ENCODE assay signal across 12 cellular contexts in the genomic region with DNA sequence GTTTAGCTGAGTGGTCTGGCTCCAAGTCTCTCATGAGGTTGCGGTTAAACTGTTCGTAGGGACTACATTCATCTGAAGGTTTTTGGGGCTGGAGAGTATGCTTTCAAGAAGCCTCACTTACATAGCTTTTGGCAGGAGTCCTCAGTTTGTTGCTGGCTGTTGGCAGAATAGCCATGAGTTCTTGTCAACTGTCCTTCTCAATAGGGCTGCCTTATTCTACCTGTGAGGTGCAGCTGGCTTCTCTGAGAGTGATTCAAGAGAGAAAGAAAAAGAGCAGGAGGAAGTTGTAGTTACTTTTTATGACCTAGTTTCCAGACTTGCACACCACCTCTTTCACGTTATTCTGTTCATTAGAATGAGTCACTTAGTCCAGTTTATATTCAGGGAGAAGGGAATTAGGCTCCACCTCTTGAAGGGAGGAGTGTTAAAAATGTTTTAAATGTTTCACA. TPM values are rescaled to one million over a fixed set of nuclear protein-coding genes. Genes with fewer than 3 reads are reported as not detected.
DNase-seq lines count a peak whose midpoint lies in the region; ATAC-seq, FAIRE-seq and TF ChIP-seq lines count a peak whose summit lies in the region.
"Had no signal": no experiment of that assay in that cellular context is flagged by ENCODE, and none has a peak within 500 bp of the region (broad histone marks: within the 10 kb centered on the region; RNA-seq: fewer than 3 reads in every experiment).

No MANE protein-coding gene starts in this region.

- H3K9me3 ChIP-seq in AG04450 (ENCODE audit: control insufficient read depth, insufficient read depth, low read length), result no peaks in the 10 kb centered on the region
- H3K9me3 ChIP-seq: HAP-1, psoas muscle had no signal

- no peak overlapping the region for H3K4me3 ChIP-seq in AG04450 (ENCODE audit: low read depth, low read length)
- H3K4me3 ChIP-seq: HAP-1, psoas muscle had no signal

- H3K27ac Mint-ChIP-seq in activated T-helper 17 cell treated with anti-CD3 and anti-CD28 coated beads, Interleukin-2, amount 50 U/mL, for 72 hours, result peak overlapping the region; percentile 65
- no peak overlapping the region for H3K27ac Mint-ChIP-seq in Calu3 (ENCODE audit: unreplicated experiment)

- CTCF ChIA-PET in AG04450 (lab: Charles Lee) (interaction anchor here (0.5 to 2.8 kb wide), 3 partner anchors 25 to 167 kb away, joined by 3 to 9 read pairs (median 6); no protein-coding TSS in a partner anchor), HEK293T (lab: Yijun Ruan, JAX) (no interaction called here), Calu3 (lab: Charles Lee) (no interaction called here)

- H3K9me3 Mint-ChIP-seq in activated T-helper 17 cell treated with anti-CD3 and anti-CD28 coated beads, Interleukin-2, amount 50 U/mL, for 72 hours, result no peaks in the 10 kb centered on the region
- H3K9me3 Mint-ChIP-seq in Calu3 (ENCODE audit: low read depth, unreplicated experiment), result no peaks in the 10 kb centered on the region

- no TSS peak for BruUV-seq in Calu3 (replicated peaks; lab: Mats Ljungman, UMichigan)

- H3K4me3 Mint-ChIP-seq in activated T-helper 17 cell treated with anti-CD3 and anti-CD28 coated beads, Interleukin-2, amount 50 U/mL, for 72 hours, result peak overlapping the region; percentile 49
- no peak overlapping the region for H3K4me3 Mint-ChIP-seq in Calu3 (ENCODE audit: low read depth, unreplicated experiment)

- peak overlapping the region; percentile 47 for H3K27ac ChIP-seq in AG04450 (ENCODE audit: low read depth, low read length)
- no peak overlapping the region for H3K27ac ChIP-seq in foreskin keratinocyte
- H3K27ac ChIP-seq: psoas muscle had no signal

- peak; percentile 93 for ATAC-seq in activated T-helper 17 cell treated with anti-CD3 and anti-CD28 coated beads, Interleukin-2, amount 50 U/mL, for 72 hours (replicated peaks)
- ATAC-seq in foreskin keratinocyte, result peak; percentile 98
- ATAC-seq in GM18520 (IDR thresholded peaks at IDR 0.05; ENCODE audit: unreplicated experiment), result no peak
- ATAC-seq: psoas muscle had no signal

- no peaks in the 10 kb centered on the region for H3K27me3 ChIP-seq in AG04450 (ENCODE audit: control insufficient read depth, insufficient read depth, low read length)
- no peaks in the 10 kb centered on the region for H3K27me3 ChIP-seq in foreskin keratinocyte

- intact Hi-C loops in Calu3 (cut with micrococcal nuclease; ENCODE audit: unreplicated experiment), result loop anchor here (5.0 kb wide), 1 partner anchor 41 kb away; no protein-coding TSS in a partner anchor

- no peaks in the 10 kb centered on the region for H3K27me3 Mint-ChIP-seq in activated T-helper 17 cell treated with anti-CD3 and anti-CD28 coated beads, Interleukin-2, amount 50 U/mL, for 72 hours
- H3K27me3 Mint-ChIP-seq in Calu3 (ENCODE audit: unreplicated experiment), result no peaks in the 10 kb centered on the region

- no peak for TF ChIP-seq CTCF in AG04450 (IDR thresholded peaks at IDR 0.05; ENCODE audit: low read depth, low read length)
- no peak for TF ChIP-seq CTCF in foreskin keratinocyte (conservative IDR thresholded peaks at IDR 0.05)
- no peak for TF ChIP-seq CTCF in Calu3 (IDR thresholded peaks at IDR 0.05; ENCODE audit: unreplicated experiment)

- FAIRE-seq in H54 (lab: Jason Lieb, UNC), result peak; percentile 91
- FAIRE-seq: colon had no signal

- DNase-seq in AG04450 (ENCODE audit: low read depth, low spot score) (peak; percentile 8), H54 (ENCODE audit: insufficient read length, low spot score) (peak; percentile 11), foreskin keratinocyte (peak; percentile 43 to 74), HEK293T (ENCODE audit: extremely low spot score) (no peak), Calu3 (no peak), D341Med (ENCODE audit: low spot score) (no peak)
- DNase-seq: islet precursor cell, psoas muscle had no signal

- POLR2A ChIA-PET in AG04450 (lab: Yijun Ruan, JAX) (interaction anchor here (0.6 kb wide), 1 partner anchor 692 kb away, joined by 4 read pairs; no protein-coding TSS in a partner anchor), HEK293T (lab: Yijun Ruan, JAX) (no interaction called here)

- no peak for TF ChIP-seq POLR2A in H54 (IDR thresholded peaks at IDR 0.05; ENCODE audit: low read depth, low read length)

- peaks cover 21% of the 10 kb centered on the region for H3K4me1 ChIP-seq in foreskin keratinocyte
- H3K4me1 ChIP-seq: HAP-1, psoas muscle had no signal

- peaks cover 77% of the 10 kb centered on the region for H3K36me3 Mint-ChIP-seq in activated T-helper 17 cell treated with anti-CD3 and anti-CD28 coated beads, Interleukin-2, amount 50 U/mL, for 72 hours (ENCODE audit: low read depth)
- no peaks in the 10 kb centered on the region for H3K36me3 Mint-ChIP-seq in Calu3 (ENCODE audit: insufficient read depth, unreplicated experiment)

- H3K4me1 Mint-ChIP-seq in activated T-helper 17 cell treated with anti-CD3 and anti-CD28 coated beads, Interleukin-2, amount 50 U/mL, for 72 hours, result peaks cover 12% of the 10 kb centered on the region
- H3K4me1 Mint-ChIP-seq in Calu3 (ENCODE audit: low read depth, unreplicated experiment), result peaks cover 16% of the 10 kb centered on the region

TF ChIP-seq in HEK293T, 16 proteins besides CTCF, POLR2A, EP300 and RAD21:
- TF ChIP-seq FOXM1 (IDR thresholded peaks at IDR 0.05; ENCODE audit: borderline replicate concordance) (no peak), BHLHE40 (IDR thresholded peaks at IDR 0.05; ENCODE audit: borderline replicate concordance) (no peak), ELF4 (IDR thresholded peaks at IDR 0.05) (no peak), CTBP1 (IDR thresholded peaks at IDR 0.05; ENCODE audit: borderline replicate concordance) (no peak), TARDBP (IDR thresholded peaks at IDR 0.05) (no peak), FOXK2 (IDR thresholded peaks at IDR 0.05) (no peak), SP1 (IDR thresholded peaks at IDR 0.05) (no peak), L3MBTL2 (conservative IDR thresholded peaks at IDR 0.05) (no peak), FOXA1 (IDR thresholded peaks at IDR 0.05) (no peak), LEF1 (IDR thresholded peaks at IDR 0.05; ENCODE audit: borderline replicate concordance) (no peak), ARNT (IDR thresholded peaks at IDR 0.05) (no peak), NFRKB (IDR thresholded peaks at IDR 0.05) (no peak), ZNF384 (IDR thresholded peaks at IDR 0.05) (no peak), HDGF (IDR thresholded peaks at IDR 0.05; ENCODE audit: borderline replicate concordance) (no peak), SUZ12 (IDR thresholded peaks at IDR 0.05) (no peak)
- TF ChIP-seq, protein P1, sequence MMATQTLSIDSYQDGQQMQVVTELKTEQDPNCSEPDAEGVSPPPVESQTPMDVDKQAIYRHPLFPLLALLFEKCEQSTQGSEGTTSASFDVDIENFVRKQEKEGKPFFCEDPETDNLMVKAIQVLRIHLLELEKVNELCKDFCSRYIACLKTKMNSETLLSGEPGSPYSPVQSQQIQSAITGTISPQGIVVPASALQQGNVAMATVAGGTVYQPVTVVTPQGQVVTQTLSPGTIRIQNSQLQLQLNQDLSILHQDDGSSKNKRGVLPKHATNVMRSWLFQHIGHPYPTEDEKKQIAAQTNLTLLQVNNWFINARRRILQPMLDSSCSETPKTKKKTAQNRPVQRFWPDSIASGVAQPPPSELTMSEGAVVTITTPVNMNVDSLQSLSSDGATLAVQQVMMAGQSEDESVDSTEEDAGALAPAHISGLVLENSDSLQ (IDR thresholded peaks at IDR 0.05), result no peak
TF ChIP-seq in HEK293T: peak in this region for 0.

RNA-seq across cellular contexts. Expression of gene YTHDC2, which starts 33.2 kb away (rescaled TPM):
- 8.2 and 10.7 TPM in 2 replicates for polyA plus RNA-seq in AG04450 (2011; rRNA removed)
- polyA minus RNA-seq in AG04450 (2011; rRNA and poly(A)+ RNA removed), result 12.6 and 19.0 TPM in 2 replicates
- 10 to 100 TPM; 21.0 to 26.4 TPM for total RNA-seq in activated T-helper 17 cell treated with anti-CD3 and anti-CD28 coated beads, Interleukin-2, amount 50 U/mL, for 72 hours
- 22.3 and 22.9 TPM in 2 replicates for total RNA-seq in foreskin keratinocyte
- polyA plus RNA-seq in foreskin keratinocyte, result 4.7 and 5.8 TPM in 2 replicates
- total RNA-seq in Calu3 (2022), result 31.1 and 31.8 TPM in 2 replicates

RNA-seq across cellular contexts. Expression of gene MCC, which starts 58.5 kb away (rescaled TPM):
- polyA plus RNA-seq in AG04450 (2011; rRNA removed), result 17.0 and 17.5 TPM in 2 replicates
- 60.3 and 64.2 TPM in 2 replicates for polyA minus RNA-seq in AG04450 (2011; rRNA and poly(A)+ RNA removed)
- total RNA-seq in activated T-helper 17 cell treated with anti-CD3 and anti-CD28 coated beads, Interleukin-2, amount 50 U/mL, for 72 hours, result 1 to 10 TPM; 4.3 TPM
- 35.9 and 36.2 TPM in 2 replicates for total RNA-seq in foreskin keratinocyte
- polyA plus RNA-seq in foreskin keratinocyte, result 4.7 and 4.8 TPM in 2 replicates
- 2.8 and 3.6 TPM in 2 replicates for total RNA-seq in Calu3 (2022)

Comparison
In these comparisons a context has a peak if more than half of its experiments do, and no peak if none do; other contexts are left out.
1. DNase-seq: peak in AG04450 (single experiment), H54 (single experiment) and foreskin keratinocyte (2 of 2); none in HEK293T (single experiment), Calu3 (single experiment) and D341Med (single experiment).